Comparison of ENCODE assay signal across 17 cellular contexts in the genomic region with DNA sequence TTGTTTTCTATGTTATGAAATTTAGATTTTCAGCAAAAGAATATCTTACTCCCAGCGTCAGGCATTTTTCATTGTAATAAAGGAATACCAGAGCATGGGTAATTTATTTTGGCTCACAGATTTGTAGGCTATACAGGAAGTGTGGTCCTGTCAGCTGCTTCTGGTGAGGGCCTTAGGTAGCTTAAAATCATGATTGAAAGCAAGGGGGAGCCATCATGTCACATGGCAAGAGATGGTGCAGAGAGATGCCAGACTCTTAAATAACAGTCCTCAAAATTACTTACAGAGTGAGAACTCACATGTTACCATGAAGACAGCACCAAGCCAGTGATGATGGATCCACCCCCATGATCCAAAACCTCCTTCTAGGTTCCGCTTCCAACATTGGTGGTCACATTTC.
DNase-seq lines count a peak whose midpoint lies in the region; ATAC-seq and TF ChIP-seq lines count a peak whose summit lies in the region.
"Had no signal": no experiment of that assay in that cellular context is flagged by ENCODE, and none has a peak within 500 bp of the region (broad histone marks: within the 10 kb centered on the region; RNA-seq: fewer than 3 reads in every experiment).

No MANE protein-coding gene starts in this region.

- H3K79me2 ChIP-seq in GM23338 (replicated peaks; ENCODE audit: insufficient read depth) (no peaks in the 10 kb centered on the region), OCI-LY3 (ENCODE audit: low read length) (no peaks in the 10 kb centered on the region), neural progenitor cell (ENCODE audit: low read depth) (no peaks in the 10 kb centered on the region), hepatocyte (no peaks in the 10 kb centered on the region)

- no peaks in the 10 kb centered on the region for H3K36me3 Mint-ChIP-seq in GM23338 (ENCODE audit: low read depth)
- H3K36me3 Mint-ChIP-seq in endodermal cell (ENCODE audit: low read depth): no peaks in the 10 kb centered on the region
- no peaks in the 10 kb centered on the region for H3K36me3 Mint-ChIP-seq in neural progenitor cell
- H3K36me3 Mint-ChIP-seq: CD8-positive, alpha-beta T cell had no signal

- TF ChIP-seq CTCF in GM23338 (conservative IDR thresholded peaks at IDR 0.05; ENCODE audit: low read depth in 2 of 2): peak in 1 of 2 experiments; percentile 59; a peak in 2 of 4 replicates
- TF ChIP-seq CTCF in OCI-LY3 (IDR thresholded peaks at IDR 0.05; ENCODE audit: low read depth, low read length): peak; percentile 24; the same call in 1 of the 2 replicates
- TF ChIP-seq CTCF in endodermal cell (conservative IDR thresholded peaks at IDR 0.05): peak; percentile 56
- TF ChIP-seq CTCF in neural progenitor cell (IDR thresholded peaks at IDR 0.05): peak; percentile 14
- TF ChIP-seq CTCF in hepatocyte (IDR thresholded peaks at IDR 0.05; ENCODE audit: poor library complexity): no peak
- TF ChIP-seq CTCF in RWPE1 (conservative IDR thresholded peaks at IDR 0.05; ENCODE audit: low read depth): no peak

- H3K9me3 Mint-ChIP-seq in GM23338: no peaks in the 10 kb centered on the region
- H3K9me3 Mint-ChIP-seq in endodermal cell: no peaks in the 10 kb centered on the region
- no peaks in the 10 kb centered on the region for H3K9me3 Mint-ChIP-seq in neural progenitor cell

- H3K27ac Mint-ChIP-seq in GM23338 (no peak overlapping the region), endodermal cell (no peak overlapping the region), neural progenitor cell (no peak overlapping the region)
- H3K27ac Mint-ChIP-seq: B cell; CD8-positive, alpha-beta T cell had no signal

- 93% methylated on average over 2 of the region's 2 CpGs; no CpG with 5 or more reads in 1 of the 2 experiments for WGBS in endodermal cell (ENCODE audit: insufficient coverage in 1 of 2, insufficient read length in 1 of 2), 2 experiments
- 93% methylated on average over 2 of the region's 2 CpGs for WGBS in hepatocyte (ENCODE audit: low lambda C conversion rate, missing lambda C conversion rate)

- DNase-seq in GM23338 (ENCODE audit: low spot score) (peak; percentile 24), endodermal cell (no peak), neural progenitor cell (ENCODE audit: low spot score) (peak; percentile 15), NCI-H1417 treated with DMSO at 0.1 percent for 48 hours (lab: John Stamatoyannopoulos, UW) (no peak), activated gamma-delta T cell treated with Interleukin-2 at 50 U/mL for 16 hours (no peak), hepatocyte (ENCODE audit: low spot score) (no peak), RWPE1 (ENCODE audit: low spot score) (no peak)
- DNase-seq: 8988T; Calu3; CD8-positive, alpha-beta T cell; DMS79 treated with DMSO at 0.1 percent for 48 hours; GF-D8 had no signal

- H3K4me1 Mint-ChIP-seq in GM23338 (peaks cover 5% of the 10 kb centered on the region; the same call in 2 of the 3 replicates), endodermal cell (no peaks in the 10 kb centered on the region), neural progenitor cell (no peaks in the 10 kb centered on the region)
- H3K4me1 Mint-ChIP-seq: B cell had no signal

- H3K4me2 ChIP-seq in GM23338 (no peak overlapping the region), OCI-LY3 (ENCODE audit: low read length) (no peak overlapping the region), neural progenitor cell (no peak overlapping the region), hepatocyte (no peak overlapping the region)
- H3K4me2 ChIP-seq: BLaER1 treated with 17β-estradiol and CSF1 and Interleukin-3, amounts not matched to agents 10 nM and 100 nM had no signal

- ATAC-seq in GM23338: peak; percentile 47
- ATAC-seq: CD8-positive, alpha-beta T cell; HepG2 had no signal

- H3K4me3 ChIP-seq in GM23338: no peak overlapping the region
- H3K4me3 ChIP-seq in OCI-LY3 (ENCODE audit: low read length): no peak overlapping the region
- no peak overlapping the region for H3K4me3 ChIP-seq in endodermal cell (ENCODE audit: low read length)
- no peak overlapping the region for H3K4me3 ChIP-seq in neural progenitor cell
- H3K4me3 ChIP-seq in hepatocyte: no peak overlapping the region
- H3K4me3 ChIP-seq: BLaER1 treated with 17β-estradiol and CSF1 and Interleukin-3, amounts not matched to agents 10 nM and 100 nM; HAP-1 had no signal

- H3K27me3 Mint-ChIP-seq in GM23338 (ENCODE audit: insufficient read depth, low read depth, poor library complexity): no peaks in the 10 kb centered on the region
- H3K27me3 Mint-ChIP-seq in endodermal cell (ENCODE audit: insufficient read depth): no peaks in the 10 kb centered on the region
- H3K27me3 Mint-ChIP-seq in neural progenitor cell (ENCODE audit: insufficient read depth, low read depth): no peaks in the 10 kb centered on the region
- H3K27me3 Mint-ChIP-seq: B cell had no signal

- H3K9me2 ChIP-seq in GM23338 (ENCODE audit: insufficient read depth) (no peaks in the 10 kb centered on the region), hepatocyte (replicated peaks; ENCODE audit: insufficient read depth) (no peaks in the 10 kb centered on the region)

- CTCF ChIA-PET in RWPE1 (lab: Yijun Ruan, JAX): no interaction called here

- H3K9me3 ChIP-seq in OCI-LY3 (ENCODE audit: insufficient read depth, low read length): no peaks in the 10 kb centered on the region
- H3K9me3 ChIP-seq in endodermal cell (ENCODE audit: control insufficient read depth, low read length): no peaks in the 10 kb centered on the region
- H3K9me3 ChIP-seq in neural progenitor cell (ENCODE audit: low read depth): no peaks in the 10 kb centered on the region
- H3K9me3 ChIP-seq in hepatocyte (ENCODE audit: low read depth): no peaks in the 10 kb centered on the region
- H3K9me3 ChIP-seq: BLaER1 treated with 17β-estradiol and CSF1 and Interleukin-3, amounts not matched to agents 10 nM and 100 nM; HAP-1 had no signal

- H3K36me3 ChIP-seq in GM23338 (ENCODE audit: insufficient read depth): no peaks in the 10 kb centered on the region
- H3K36me3 ChIP-seq in OCI-LY3 (replicated peaks; ENCODE audit: low read depth, low read length): no peaks in the 10 kb centered on the region
- no peaks in the 10 kb centered on the region for H3K36me3 ChIP-seq in endodermal cell (ENCODE audit: control insufficient read depth, insufficient read depth, low read length)
- no peaks in the 10 kb centered on the region for H3K36me3 ChIP-seq in neural progenitor cell
- H3K36me3 ChIP-seq in hepatocyte (replicated peaks; ENCODE audit: insufficient read depth, low read depth): no peaks in the 10 kb centered on the region
- H3K36me3 ChIP-seq: BLaER1 treated with 17β-estradiol and CSF1 and Interleukin-3, amounts not matched to agents 10 nM and 100 nM; HAP-1 had no signal

- H3K9ac ChIP-seq in OCI-LY3 (ENCODE audit: low read length) (no peak overlapping the region), endodermal cell (ENCODE audit: extremely low read depth, low read length, poor library complexity, severe bottlenecking) (no peak overlapping the region), neural progenitor cell (no peak overlapping the region)
- H3K9ac ChIP-seq: BLaER1 treated with 17β-estradiol and CSF1 and Interleukin-3, amounts not matched to agents 10 nM and 100 nM had no signal

- H3F3A ChIP-seq in GM23338 (replicated peaks; ENCODE audit: low read depth) (no peaks in the 10 kb centered on the region), neural progenitor cell (ENCODE audit: low read depth) (no peaks in the 10 kb centered on the region)

- no peaks in the 10 kb centered on the region for H4K20me1 ChIP-seq in GM23338 (replicated peaks; ENCODE audit: insufficient read depth)
- no peaks in the 10 kb centered on the region for H4K20me1 ChIP-seq in OCI-LY3 (ENCODE audit: insufficient read depth, low read length)
- no peaks in the 10 kb centered on the region for H4K20me1 ChIP-seq in neural progenitor cell (ENCODE audit: low read depth)
- H4K20me1 ChIP-seq in hepatocyte (ENCODE audit: insufficient read depth, poor library complexity, severe bottlenecking): no peaks in the 10 kb centered on the region
- H4K20me1 ChIP-seq: BLaER1 treated with 17β-estradiol and CSF1 and Interleukin-3, amounts not matched to agents 10 nM and 100 nM had no signal

- H3K4me3 Mint-ChIP-seq in GM23338: no peak overlapping the region
- no peak overlapping the region for H3K4me3 Mint-ChIP-seq in endodermal cell
- no peak overlapping the region for H3K4me3 Mint-ChIP-seq in neural progenitor cell
- H3K4me3 Mint-ChIP-seq: B cell; CD8-positive, alpha-beta T cell had no signal

- H3K4me1 ChIP-seq in GM23338 (ENCODE audit: insufficient read depth) (no peaks in the 10 kb centered on the region), OCI-LY3 (ENCODE audit: low read length) (no peaks in the 10 kb centered on the region), endodermal cell (ENCODE audit: control insufficient read depth, insufficient read depth, low read length) (no peaks in the 10 kb centered on the region), neural progenitor cell (no peaks in the 10 kb centered on the region), hepatocyte (ENCODE audit: insufficient read depth) (no peaks in the 10 kb centered on the region)
- H3K4me1 ChIP-seq: BLaER1 treated with 17β-estradiol and CSF1 and Interleukin-3, amounts not matched to agents 10 nM and 100 nM; HAP-1 had no signal

- no peak overlapping the region for H2AFZ ChIP-seq in GM23338
- H2AFZ ChIP-seq in OCI-LY3 (ENCODE audit: low read depth, low read length): no peak overlapping the region
- peak overlapping the region; percentile 42 for H2AFZ ChIP-seq in neural progenitor cell (replicated peaks)
- no peak overlapping the region for H2AFZ ChIP-seq in hepatocyte

- H3K27ac ChIP-seq in GM23338 (ENCODE audit: low read depth): no peak overlapping the region
- no peak overlapping the region for H3K27ac ChIP-seq in OCI-LY3 (ENCODE audit: low read length)
- H3K27ac ChIP-seq in endodermal cell (ENCODE audit: low read depth, low read length): no peak overlapping the region
- H3K27ac ChIP-seq in neural progenitor cell: no peak overlapping the region
- no peak overlapping the region for H3K27ac ChIP-seq in hepatocyte
- no peak overlapping the region for H3K27ac ChIP-seq in RWPE1
- H3K27ac ChIP-seq: BLaER1 treated with 17β-estradiol and CSF1 and Interleukin-3, amounts not matched to agents 10 nM and 100 nM had no signal

- POLR2A ChIA-PET in RWPE1 (lab: Yijun Ruan, JAX; ENCODE audit: low non-redundant PET): no interaction called here

- no peaks in the 10 kb centered on the region for H3K27me3 ChIP-seq in GM23338 (ENCODE audit: insufficient read depth)
- no peaks in the 10 kb centered on the region for H3K27me3 ChIP-seq in OCI-LY3 (ENCODE audit: low read depth, low read length)
- no peaks in the 10 kb centered on the region for H3K27me3 ChIP-seq in endodermal cell (ENCODE audit: control insufficient read depth, insufficient read depth, low read length, poor library complexity, severe bottlenecking)
- H3K27me3 ChIP-seq in neural progenitor cell: no peaks in the 10 kb centered on the region
- no peaks in the 10 kb centered on the region for H3K27me3 ChIP-seq in hepatocyte
- H3K27me3 ChIP-seq: BLaER1 treated with 17β-estradiol and CSF1 and Interleukin-3, amounts not matched to agents 10 nM and 100 nM had no signal

TF ChIP-seq in GM23338, 12 proteins besides CTCF, POLR2A, EP300 and RAD21 (continues in another document):
- no peak for TF ChIP-seq ZNF331 (CRISPR knock-in tag; IDR thresholded peaks at IDR 0.05; ENCODE audit: low read depth)
- TF ChIP-seq EZH2 (IDR thresholded peaks at IDR 0.05; ENCODE audit: low read depth, unreplicated experiment): no peak

Comparison
In these comparisons a context has a peak if more than half of its experiments do, and no peak if none do; other contexts are left out.
1. DNase-seq: peak in GM23338 (single experiment) and neural progenitor cell (single experiment); none in endodermal cell (single experiment), NCI-H1417 treated with DMSO at 0.1 percent for 48 hours (single experiment), activated gamma-delta T cell treated with Interleukin-2 at 50 U/mL for 16 hours (single experiment), hepatocyte (single experiment) and RWPE1 (single experiment).
2. CTCF ChIP-seq: peak in OCI-LY3 (single experiment), endodermal cell (single experiment) and neural progenitor cell (single experiment); none in hepatocyte (single experiment) and RWPE1 (single experiment).